10 cellular contexts compared by ENCODE assay signal in genomic region chr5:15267966-15268365, GRCh38.
DNase-seq lines count a peak whose midpoint lies in the region; TF ChIP-seq lines count a peak whose summit lies in the region.
"Had no signal": no experiment of that assay in that cellular context is flagged by ENCODE, and none has a peak within 500 bp of the region (broad histone marks: within the 10 kb centered on the region; RNA-seq: fewer than 3 reads in every experiment).

No MANE protein-coding gene starts in this region.

- H3K36me3 Mint-ChIP-seq in chondrocyte (ENCODE audit: low read depth) (peaks cover 2% of the 10 kb centered on the region), immature natural killer cell (no peaks in the 10 kb centered on the region)
- no peaks in the 10 kb centered on the region for H3K36me3 Mint-ChIP-seq in activated CD4-positive, alpha-beta T cell treated with anti-CD3 and anti-CD28 coated beads, Interleukin-2, amount 10 ng/mL, durations not matched to agents 7 days and 5 days (ENCODE audit: low read depth)

- H3K4me1 Mint-ChIP-seq in chondrocyte (ENCODE audit: low read depth) (peaks cover 20% of the 10 kb centered on the region), immature natural killer cell (no peaks in the 10 kb centered on the region)
- H3K4me1 Mint-ChIP-seq in activated CD4-positive, alpha-beta T cell treated with anti-CD3 and anti-CD28 coated beads, Interleukin-2, amount 10 ng/mL, durations not matched to agents 7 days and 5 days: no peaks in the 10 kb centered on the region

- H3K27me3 Mint-ChIP-seq in chondrocyte (ENCODE audit: low read depth) (no peaks in the 10 kb centered on the region), immature natural killer cell (ENCODE audit: low read depth in 3 of 3) (no peaks in the 10 kb centered on the region)
- H3K27me3 Mint-ChIP-seq in activated CD4-positive, alpha-beta T cell treated with anti-CD3 and anti-CD28 coated beads, Interleukin-2, amount 10 ng/mL, durations not matched to agents 7 days and 5 days: no peaks in the 10 kb centered on the region

- peak overlapping the region; percentile 30 for H3K27ac Mint-ChIP-seq in chondrocyte (ENCODE audit: unreplicated experiment)
- H3K27ac Mint-ChIP-seq in activated CD4-positive, alpha-beta T cell treated with anti-CD3 and anti-CD28 coated beads, Interleukin-2, amount 10 ng/mL, durations not matched to agents 7 days and 5 days: no peak overlapping the region
- H3K27ac Mint-ChIP-seq in immature natural killer cell: no peak overlapping the region

- H3K4me3 Mint-ChIP-seq in chondrocyte (ENCODE audit: unreplicated experiment): no peak overlapping the region
- no peak overlapping the region for H3K4me3 Mint-ChIP-seq in activated CD4-positive, alpha-beta T cell treated with anti-CD3 and anti-CD28 coated beads, Interleukin-2, amount 10 ng/mL, durations not matched to agents 7 days and 5 days
- no peak overlapping the region for H3K4me3 Mint-ChIP-seq in immature natural killer cell

- POLR2A ChIA-PET in activated CD4-positive, alpha-beta T cell treated with anti-CD3 and anti-CD28 coated beads, Interleukin-2, amount 10 ng/mL, durations not matched to agents 7 days and 5 days (lab: Charles Lee): no interaction called here

- CTCF ChIA-PET in activated CD4-positive, alpha-beta T cell treated with anti-CD3 and anti-CD28 coated beads, Interleukin-2, amount 10 ng/mL, durations not matched to agents 7 days and 5 days (lab: Charles Lee): no interaction called here

- no peak for TF ChIP-seq CTCF in chondrocyte (IDR thresholded peaks at IDR 0.05)

- H3K9me3 Mint-ChIP-seq in chondrocyte (ENCODE audit: low read depth) (peaks cover 15% of the 10 kb centered on the region), immature natural killer cell (peaks cover 6 to 29% (median 20%) of the 10 kb centered on the region in 6 donors)
- H3K9me3 Mint-ChIP-seq in activated CD4-positive, alpha-beta T cell treated with anti-CD3 and anti-CD28 coated beads, Interleukin-2, amount 10 ng/mL, durations not matched to agents 7 days and 5 days: peaks cover 14% of the 10 kb centered on the region

- peak; percentile 36 for DNase-seq in NCI-H2171 treated with DMSO at 0.1 percent for 48 hours (lab: John Stamatoyannopoulos, UW)
- no peak for DNase-seq in NCI-H2171 (lab: John Stamatoyannopoulos, UW)
- DNase-seq in chondrocyte (ENCODE audit: low spot score): no peak
- peak; percentile 33 for DNase-seq in renal cortical epithelial cell (ENCODE audit: low read depth)
- DNase-seq in activated CD4-positive, alpha-beta T cell treated with anti-CD3 and anti-CD28 coated beads, Interleukin-2, amount 10 ng/mL, durations not matched to agents 7 days and 5 days: no peak
- DNase-seq in immature natural killer cell: no peak
- no peak for DNase-seq in NCI-H748 treated with DMSO at 0.1 percent for 48 hours (lab: John Stamatoyannopoulos, UW)
- DNase-seq: AML-193, DMS 273 treated with DMSO at 0.1 percent for 48 hours, GM23248 had no signal

Comparison
In these comparisons a context has a peak if more than half of its experiments do, and no peak if none do; other contexts are left out.
1. DNase-seq: peak in NCI-H2171 treated with DMSO at 0.1 percent for 48 hours (single experiment) and renal cortical epithelial cell (single experiment); none in NCI-H2171 (single experiment), chondrocyte (single experiment), activated CD4-positive, alpha-beta T cell treated with anti-CD3 and anti-CD28 coated beads, Interleukin-2, amount 10 ng/mL, durations not matched to agents 7 days and 5 days (single experiment), immature natural killer cell (0 of 3) and NCI-H748 treated with DMSO at 0.1 percent for 48 hours (single experiment).